Comparison of ENCODE assay signal across 1 cellular context in the genomic region with DNA sequence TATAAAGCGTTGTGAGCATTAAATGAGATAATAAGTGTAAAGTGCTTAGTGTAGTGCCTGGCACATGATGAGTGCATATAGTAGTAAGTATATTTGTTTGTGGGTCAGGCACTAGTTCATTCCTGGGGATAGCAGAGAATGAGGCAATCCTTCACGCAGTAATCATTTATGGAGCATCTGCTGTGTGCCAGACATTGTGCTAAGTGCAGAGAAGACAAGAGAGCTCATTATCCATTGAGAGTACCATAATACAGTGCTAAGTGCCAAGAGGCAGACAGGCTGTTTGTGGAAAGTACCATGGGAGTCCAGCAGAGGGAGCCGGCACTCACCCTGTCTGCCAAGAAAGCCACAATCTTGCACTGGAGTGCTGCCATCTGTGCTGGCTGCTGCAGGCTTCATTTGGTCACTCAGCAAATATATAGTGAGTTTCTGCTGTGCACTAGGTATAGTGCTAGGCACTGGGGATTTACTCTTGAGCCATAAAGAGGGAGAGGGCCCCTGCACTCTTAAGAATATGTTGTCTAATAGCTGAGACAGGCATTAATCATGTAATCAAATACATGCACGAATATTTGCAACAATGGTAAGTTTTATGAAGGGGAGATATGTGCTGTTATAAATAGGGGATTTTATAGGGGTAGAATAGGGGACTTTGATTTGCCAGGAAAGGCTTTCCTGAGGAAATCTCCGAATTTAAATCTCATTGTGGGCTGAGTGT.
TF ChIP-seq lines count a peak whose summit lies in the region.

No MANE protein-coding gene starts in this region.

TF ChIP-seq in HepG2, 621 proteins besides CTCF, POLR2A, EP300 and RAD21 (continued from another document and continues in another):
- TF ChIP-seq, protein P1, sequence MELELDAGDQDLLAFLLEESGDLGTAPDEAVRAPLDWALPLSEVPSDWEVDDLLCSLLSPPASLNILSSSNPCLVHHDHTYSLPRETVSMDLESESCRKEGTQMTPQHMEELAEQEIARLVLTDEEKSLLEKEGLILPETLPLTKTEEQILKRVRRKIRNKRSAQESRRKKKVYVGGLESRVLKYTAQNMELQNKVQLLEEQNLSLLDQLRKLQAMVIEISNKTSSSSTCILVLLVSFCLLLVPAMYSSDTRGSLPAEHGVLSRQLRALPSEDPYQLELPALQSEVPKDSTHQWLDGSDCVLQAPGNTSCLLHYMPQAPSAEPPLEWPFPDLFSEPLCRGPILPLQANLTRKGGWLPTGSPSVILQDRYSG (CRISPR knock-in tag; IDR thresholded peaks at IDR 0.05): no peak
- TF ChIP-seq ZNF616 (CRISPR knock-in tag; IDR thresholded peaks at IDR 0.05; ENCODE audit: low read depth): no peak
- TF ChIP-seq, protein P2, sequence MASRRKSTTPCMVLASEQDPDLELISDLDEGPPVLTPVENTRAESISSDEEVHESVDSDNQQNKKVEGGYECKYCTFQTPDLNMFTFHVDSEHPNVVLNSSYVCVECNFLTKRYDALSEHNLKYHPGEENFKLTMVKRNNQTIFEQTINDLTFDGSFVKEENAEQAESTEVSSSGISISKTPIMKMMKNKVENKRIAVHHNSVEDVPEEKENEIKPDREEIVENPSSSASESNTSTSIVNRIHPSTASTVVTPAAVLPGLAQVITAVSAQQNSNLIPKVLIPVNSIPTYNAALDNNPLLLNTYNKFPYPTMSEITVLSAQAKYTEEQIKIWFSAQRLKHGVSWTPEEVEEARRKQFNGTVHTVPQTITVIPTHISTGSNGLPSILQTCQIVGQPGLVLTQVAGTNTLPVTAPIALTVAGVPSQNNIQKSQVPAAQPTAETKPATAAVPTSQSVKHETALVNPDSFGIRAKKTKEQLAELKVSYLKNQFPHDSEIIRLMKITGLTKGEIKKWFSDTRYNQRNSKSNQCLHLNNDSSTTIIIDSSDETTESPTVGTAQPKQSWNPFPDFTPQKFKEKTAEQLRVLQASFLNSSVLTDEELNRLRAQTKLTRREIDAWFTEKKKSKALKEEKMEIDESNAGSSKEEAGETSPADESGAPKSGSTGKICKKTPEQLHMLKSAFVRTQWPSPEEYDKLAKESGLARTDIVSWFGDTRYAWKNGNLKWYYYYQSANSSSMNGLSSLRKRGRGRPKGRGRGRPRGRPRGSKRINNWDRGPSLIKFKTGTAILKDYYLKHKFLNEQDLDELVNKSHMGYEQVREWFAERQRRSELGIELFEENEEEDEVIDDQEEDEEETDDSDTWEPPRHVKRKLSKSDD (CRISPR knock-in tag; IDR thresholded peaks at IDR 0.05; ENCODE audit: low read depth): no peak
- no peak for TF ChIP-seq ZNF780A (CRISPR knock-in tag; IDR thresholded peaks at IDR 0.05)
- TF ChIP-seq TAF1 (CRISPR knock-in tag; IDR thresholded peaks at IDR 0.05): no peak
- TF ChIP-seq, protein P3, sequence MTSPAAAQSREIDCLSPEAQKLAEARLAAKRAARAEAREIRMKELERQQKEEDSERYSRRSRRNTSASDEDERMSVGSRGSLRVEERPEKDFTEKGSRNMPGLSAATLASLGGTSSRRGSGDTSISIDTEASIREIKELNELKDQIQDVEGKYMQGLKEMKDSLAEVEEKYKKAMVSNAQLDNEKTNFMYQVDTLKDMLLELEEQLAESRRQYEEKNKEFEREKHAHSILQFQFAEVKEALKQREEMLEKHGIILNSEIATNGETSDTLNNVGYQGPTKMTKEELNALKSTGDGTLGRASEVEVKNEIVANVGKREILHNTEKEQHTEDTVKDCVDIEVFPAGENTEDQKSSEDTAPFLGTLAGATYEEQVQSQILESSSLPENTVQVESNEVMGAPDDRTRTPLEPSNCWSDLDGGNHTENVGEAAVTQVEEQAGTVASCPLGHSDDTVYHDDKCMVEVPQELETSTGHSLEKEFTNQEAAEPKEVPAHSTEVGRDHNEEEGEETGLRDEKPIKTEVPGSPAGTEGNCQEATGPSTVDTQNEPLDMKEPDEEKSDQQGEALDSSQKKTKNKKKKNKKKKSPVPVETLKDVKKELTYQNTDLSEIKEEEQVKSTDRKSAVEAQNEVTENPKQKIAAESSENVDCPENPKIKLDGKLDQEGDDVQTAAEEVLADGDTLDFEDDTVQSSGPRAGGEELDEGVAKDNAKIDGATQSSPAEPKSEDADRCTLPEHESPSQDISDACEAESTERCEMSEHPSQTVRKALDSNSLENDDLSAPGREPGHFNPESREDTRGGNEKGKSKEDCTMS (CRISPR knock-in tag; conservative IDR thresholded peaks at IDR 0.05): no peak
- TF ChIP-seq ZFX (CRISPR knock-in tag; IDR thresholded peaks at IDR 0.05; ENCODE audit: low read depth): 0 out of 2 replicates have a peak, but pooled peaks have one; percentile 17
- TF ChIP-seq POLR2G (IDR thresholded peaks at IDR 0.05; ENCODE audit: low read depth, low read length): no peak
- no peak for TF ChIP-seq CBX1 (IDR thresholded peaks at IDR 0.05; ENCODE audit: low read depth)
- no peak for TF ChIP-seq ZNF101 (CRISPR knock-in tag; IDR thresholded peaks at IDR 0.05; ENCODE audit: borderline replicate concordance, low read depth)
- TF ChIP-seq, protein P4, sequence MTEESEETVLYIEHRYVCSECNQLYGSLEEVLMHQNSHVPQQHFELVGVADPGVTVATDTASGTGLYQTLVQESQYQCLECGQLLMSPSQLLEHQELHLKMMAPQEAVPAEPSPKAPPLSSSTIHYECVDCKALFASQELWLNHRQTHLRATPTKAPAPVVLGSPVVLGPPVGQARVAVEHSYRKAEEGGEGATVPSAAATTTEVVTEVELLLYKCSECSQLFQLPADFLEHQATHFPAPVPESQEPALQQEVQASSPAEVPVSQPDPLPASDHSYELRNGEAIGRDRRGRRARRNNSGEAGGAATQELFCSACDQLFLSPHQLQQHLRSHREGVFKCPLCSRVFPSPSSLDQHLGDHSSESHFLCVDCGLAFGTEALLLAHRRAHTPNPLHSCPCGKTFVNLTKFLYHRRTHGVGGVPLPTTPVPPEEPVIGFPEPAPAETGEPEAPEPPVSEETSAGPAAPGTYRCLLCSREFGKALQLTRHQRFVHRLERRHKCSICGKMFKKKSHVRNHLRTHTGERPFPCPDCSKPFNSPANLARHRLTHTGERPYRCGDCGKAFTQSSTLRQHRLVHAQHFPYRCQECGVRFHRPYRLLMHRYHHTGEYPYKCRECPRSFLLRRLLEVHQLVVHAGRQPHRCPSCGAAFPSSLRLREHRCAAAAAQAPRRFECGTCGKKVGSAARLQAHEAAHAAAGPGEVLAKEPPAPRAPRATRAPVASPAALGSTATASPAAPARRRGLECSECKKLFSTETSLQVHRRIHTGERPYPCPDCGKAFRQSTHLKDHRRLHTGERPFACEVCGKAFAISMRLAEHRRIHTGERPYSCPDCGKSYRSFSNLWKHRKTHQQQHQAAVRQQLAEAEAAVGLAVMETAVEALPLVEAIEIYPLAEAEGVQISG (CRISPR knock-in tag; IDR thresholded peaks at IDR 0.05): no peak
- TF ChIP-seq ARNT (IDR thresholded peaks at IDR 0.05): no peak
- no peak for TF ChIP-seq MTA3 (CRISPR knock-in tag; IDR thresholded peaks at IDR 0.05)
- TF ChIP-seq MAFF (IDR thresholded peaks at IDR 0.05; ENCODE audit: low read depth, low read length): no peak
- TF ChIP-seq IKZF1 (IDR thresholded peaks at IDR 0.05): no peak
- no peak for TF ChIP-seq NFKBIZ (CRISPR knock-in tag; IDR thresholded peaks at IDR 0.05)
- TF ChIP-seq, protein P5, sequence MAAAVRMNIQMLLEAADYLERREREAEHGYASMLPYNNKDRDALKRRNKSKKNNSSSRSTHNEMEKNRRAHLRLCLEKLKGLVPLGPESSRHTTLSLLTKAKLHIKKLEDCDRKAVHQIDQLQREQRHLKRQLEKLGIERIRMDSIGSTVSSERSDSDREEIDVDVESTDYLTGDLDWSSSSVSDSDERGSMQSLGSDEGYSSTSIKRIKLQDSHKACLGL (CRISPR knock-in tag; IDR thresholded peaks at IDR 0.05): no peak
- TF ChIP-seq ZNF282 (IDR thresholded peaks at IDR 0.05; ENCODE audit: partially characterized antibody): no peak
- TF ChIP-seq, protein P6, sequence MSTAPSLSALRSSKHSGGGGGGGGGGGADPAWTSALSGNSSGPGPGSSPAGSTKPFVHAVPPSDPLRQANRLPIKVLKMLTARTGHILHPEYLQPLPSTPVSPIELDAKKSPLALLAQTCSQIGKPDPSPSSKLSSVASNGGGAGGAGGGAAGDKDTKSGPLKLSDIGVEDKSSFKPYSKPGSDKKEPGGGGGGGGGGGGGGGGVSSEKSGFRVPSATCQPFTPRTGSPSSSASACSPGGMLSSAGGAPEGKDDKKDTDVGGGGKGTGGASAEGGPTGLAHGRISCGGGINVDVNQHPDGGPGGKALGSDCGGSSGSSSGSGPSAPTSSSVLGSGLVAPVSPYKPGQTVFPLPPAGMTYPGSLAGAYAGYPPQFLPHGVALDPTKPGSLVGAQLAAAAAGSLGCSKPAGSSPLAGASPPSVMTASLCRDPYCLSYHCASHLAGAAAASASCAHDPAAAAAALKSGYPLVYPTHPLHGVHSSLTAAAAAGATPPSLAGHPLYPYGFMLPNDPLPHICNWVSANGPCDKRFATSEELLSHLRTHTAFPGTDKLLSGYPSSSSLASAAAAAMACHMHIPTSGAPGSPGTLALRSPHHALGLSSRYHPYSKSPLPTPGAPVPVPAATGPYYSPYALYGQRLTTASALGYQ (CRISPR knock-in tag; IDR thresholded peaks at IDR 0.05): no peak
- TF ChIP-seq RFX5 (IDR thresholded peaks at IDR 0.05; ENCODE audit: low read depth, low read length): 0 out of 2 replicates have a peak, but pooled peaks have one; percentile 18
- no peak for TF ChIP-seq SP2 (CRISPR knock-in tag; IDR thresholded peaks at IDR 0.05)
- TF ChIP-seq CREM (IDR thresholded peaks at IDR 0.05): no peak
- no peak for TF ChIP-seq CREM (CRISPR knock-in tag; IDR thresholded peaks at IDR 0.05)
- no peak for TF ChIP-seq REL (CRISPR knock-in tag; conservative IDR thresholded peaks at IDR 0.05)
- TF ChIP-seq, protein P7, sequence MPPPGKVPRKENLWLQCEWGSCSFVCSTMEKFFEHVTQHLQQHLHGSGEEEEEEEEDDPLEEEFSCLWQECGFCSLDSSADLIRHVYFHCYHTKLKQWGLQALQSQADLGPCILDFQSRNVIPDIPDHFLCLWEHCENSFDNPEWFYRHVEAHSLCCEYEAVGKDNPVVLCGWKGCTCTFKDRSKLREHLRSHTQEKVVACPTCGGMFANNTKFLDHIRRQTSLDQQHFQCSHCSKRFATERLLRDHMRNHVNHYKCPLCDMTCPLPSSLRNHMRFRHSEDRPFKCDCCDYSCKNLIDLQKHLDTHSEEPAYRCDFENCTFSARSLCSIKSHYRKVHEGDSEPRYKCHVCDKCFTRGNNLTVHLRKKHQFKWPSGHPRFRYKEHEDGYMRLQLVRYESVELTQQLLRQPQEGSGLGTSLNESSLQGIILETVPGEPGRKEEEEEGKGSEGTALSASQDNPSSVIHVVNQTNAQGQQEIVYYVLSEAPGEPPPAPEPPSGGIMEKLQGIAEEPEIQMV (CRISPR knock-in tag; IDR thresholded peaks at IDR 0.05; ENCODE audit: low read depth): no peak
- no peak for TF ChIP-seq ZSCAN21 (CRISPR knock-in tag; IDR thresholded peaks at IDR 0.05; ENCODE audit: borderline replicate concordance)
- TF ChIP-seq NKX3-1 (CRISPR knock-in tag; IDR thresholded peaks at IDR 0.05): no peak
- no peak for TF ChIP-seq ZNF572 (CRISPR knock-in tag; IDR thresholded peaks at IDR 0.05)
- TF ChIP-seq NBN (conservative IDR thresholded peaks at IDR 0.05): no peak
- TF ChIP-seq, protein P8, sequence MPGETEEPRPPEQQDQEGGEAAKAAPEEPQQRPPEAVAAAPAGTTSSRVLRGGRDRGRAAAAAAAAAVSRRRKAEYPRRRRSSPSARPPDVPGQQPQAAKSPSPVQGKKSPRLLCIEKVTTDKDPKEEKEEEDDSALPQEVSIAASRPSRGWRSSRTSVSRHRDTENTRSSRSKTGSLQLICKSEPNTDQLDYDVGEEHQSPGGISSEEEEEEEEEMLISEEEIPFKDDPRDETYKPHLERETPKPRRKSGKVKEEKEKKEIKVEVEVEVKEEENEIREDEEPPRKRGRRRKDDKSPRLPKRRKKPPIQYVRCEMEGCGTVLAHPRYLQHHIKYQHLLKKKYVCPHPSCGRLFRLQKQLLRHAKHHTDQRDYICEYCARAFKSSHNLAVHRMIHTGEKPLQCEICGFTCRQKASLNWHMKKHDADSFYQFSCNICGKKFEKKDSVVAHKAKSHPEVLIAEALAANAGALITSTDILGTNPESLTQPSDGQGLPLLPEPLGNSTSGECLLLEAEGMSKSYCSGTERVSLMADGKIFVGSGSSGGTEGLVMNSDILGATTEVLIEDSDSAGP (CRISPR knock-in tag; IDR thresholded peaks at IDR 0.05; ENCODE audit: borderline replicate concordance): 0 out of 2 replicates have a peak, but pooled peaks have one; percentile 42
- TF ChIP-seq, protein P9, sequence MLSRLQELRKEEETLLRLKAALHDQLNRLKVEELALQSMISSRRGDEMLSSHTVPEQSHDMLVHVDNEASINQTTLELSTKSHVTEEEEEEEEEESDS (CRISPR knock-in tag; IDR thresholded peaks at IDR 0.05; ENCODE audit: borderline replicate concordance): no peak
- TF ChIP-seq, protein P10, sequence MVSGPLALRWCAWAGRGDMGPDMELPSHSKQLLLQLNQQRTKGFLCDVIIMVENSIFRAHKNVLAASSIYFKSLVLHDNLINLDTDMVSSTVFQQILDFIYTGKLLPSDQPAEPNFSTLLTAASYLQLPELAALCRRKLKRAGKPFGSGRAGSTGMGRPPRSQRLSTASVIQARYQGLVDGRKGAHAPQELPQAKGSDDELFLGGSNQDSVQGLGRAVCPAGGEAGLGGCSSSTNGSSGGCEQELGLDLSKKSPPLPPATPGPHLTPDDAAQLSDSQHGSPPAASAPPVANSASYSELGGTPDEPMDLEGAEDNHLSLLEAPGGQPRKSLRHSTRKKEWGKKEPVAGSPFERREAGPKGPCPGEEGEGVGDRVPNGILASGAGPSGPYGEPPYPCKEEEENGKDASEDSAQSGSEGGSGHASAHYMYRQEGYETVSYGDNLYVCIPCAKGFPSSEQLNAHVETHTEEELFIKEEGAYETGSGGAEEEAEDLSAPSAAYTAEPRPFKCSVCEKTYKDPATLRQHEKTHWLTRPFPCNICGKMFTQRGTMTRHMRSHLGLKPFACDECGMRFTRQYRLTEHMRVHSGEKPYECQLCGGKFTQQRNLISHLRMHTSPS (CRISPR knock-in tag; IDR thresholded peaks at IDR 0.05; ENCODE audit: low read depth): no peak
- no peak for TF ChIP-seq RFXAP (CRISPR knock-in tag; IDR thresholded peaks at IDR 0.05; ENCODE audit: borderline replicate concordance)
- TF ChIP-seq, protein P11, sequence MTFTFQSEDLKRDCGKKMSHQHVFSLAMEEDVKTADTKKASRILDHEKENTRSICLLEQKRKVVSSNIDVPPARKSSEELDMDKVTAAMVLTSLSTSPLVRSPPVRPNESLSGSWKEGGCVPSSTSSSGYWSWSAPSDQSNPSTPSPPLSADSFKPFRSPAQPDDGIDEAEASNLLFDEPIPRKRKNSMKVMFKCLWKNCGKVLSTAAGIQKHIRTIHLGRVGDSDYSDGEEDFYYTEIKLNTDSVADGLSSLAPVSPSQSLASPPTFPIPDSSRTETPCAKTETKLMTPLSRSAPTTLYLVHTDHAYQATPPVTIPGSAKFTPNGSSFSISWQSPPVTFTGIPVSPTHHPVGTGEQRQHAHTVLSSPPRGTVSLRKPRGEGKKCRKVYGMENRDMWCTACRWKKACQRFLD (CRISPR knock-in tag; IDR thresholded peaks at IDR 0.05; ENCODE audit: borderline replicate concordance): no peak
- 0 out of 2 replicates have a peak, but pooled peaks have one; percentile 14 for TF ChIP-seq SUZ12 (IDR thresholded peaks at IDR 0.05; ENCODE audit: low read depth, low read length)
- no peak for TF ChIP-seq EZH2 (conservative IDR thresholded peaks at IDR 0.05; ENCODE audit: low read depth, low read length)
